In the genomic region with DNA sequence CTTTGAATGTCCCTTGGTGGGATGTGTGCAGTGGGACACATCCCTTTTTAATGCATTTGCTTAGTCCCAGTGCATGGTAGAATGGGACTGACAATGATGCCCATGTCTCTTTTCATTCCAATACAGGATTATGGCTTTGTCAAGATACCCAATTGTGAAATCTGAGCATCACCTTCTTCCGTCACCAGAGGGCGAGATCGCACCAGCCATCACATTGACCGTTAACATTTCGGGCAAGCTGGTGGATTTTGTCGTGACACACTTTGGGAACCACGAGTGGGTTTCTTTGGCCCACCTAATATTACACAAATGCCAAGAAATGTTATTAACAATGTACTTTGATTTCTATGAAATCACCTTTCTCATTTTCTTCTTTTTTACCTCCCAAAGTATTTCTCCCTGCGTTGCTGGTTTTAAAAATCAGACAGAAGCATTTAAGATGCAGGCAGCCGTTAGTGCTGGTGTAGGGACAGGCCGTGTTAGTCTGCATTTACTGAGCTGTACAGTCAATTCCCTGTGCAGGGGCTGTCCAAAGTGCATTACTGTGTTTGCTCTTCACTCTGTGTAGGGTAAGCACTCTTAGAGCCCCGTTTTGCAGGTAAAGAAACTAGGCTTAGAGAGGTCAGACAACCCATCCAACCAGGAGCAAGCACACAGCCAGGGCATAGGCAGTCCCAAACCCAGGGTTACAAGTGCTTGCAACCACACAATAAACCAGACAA, we compare ENCODE assay signal across 9 cellular contexts. TPM values are rescaled to one million over a fixed set of nuclear protein-coding genes. Genes with fewer than 3 reads are reported as not detected.
DNase-seq lines count a peak whose midpoint lies in the region; ATAC-seq and TF ChIP-seq lines count a peak whose summit lies in the region.
"Had no signal": no experiment of that assay in that cellular context is flagged by ENCODE, and none has a peak within 500 bp of the region (broad histone marks: within the 10 kb centered on the region; RNA-seq: fewer than 3 reads in every experiment).

No MANE protein-coding gene starts in this region.

- H3K27ac Mint-ChIP-seq in naive thymus-derived CD4-positive, alpha-beta T cell: peak overlapping the region in 1 of 9 donors; percentile 63

- no peak overlapping the region for H4K8ac ChIP-seq in mesenchymal stem cell (ENCODE audit: low read length)

- POLR2A ChIA-PET in naive thymus-derived CD4-positive, alpha-beta T cell (lab: Charles Lee): no interaction called here

- H3K4me1 ChIP-seq in naive thymus-derived CD4-positive, alpha-beta T cell (ENCODE audit: control insufficient read depth in 2 of 2, insufficient read depth in 2 of 2, low read length in 2 of 2): no peaks in the 10 kb centered on the region
- no peaks in the 10 kb centered on the region for H3K4me1 ChIP-seq in mesenchymal stem cell (ENCODE audit: control insufficient read depth, insufficient read depth, low read depth, low read length)
- no peaks in the 10 kb centered on the region for H3K4me1 ChIP-seq in sigmoid colon

- TF ChIP-seq EP300 in sigmoid colon (IDR thresholded peaks at IDR 0.05): no peak

- no peak overlapping the region for H3K18ac ChIP-seq in mesenchymal stem cell (ENCODE audit: low read depth in 1 of 2, low read length in 2 of 2)

- peaks cover 0 to 5% (median 0%) of the 10 kb centered on the region in 11 donors for H3K9me3 Mint-ChIP-seq in naive thymus-derived CD4-positive, alpha-beta T cell

- H3K4me2 ChIP-seq in mesenchymal stem cell (ENCODE audit: low read length, poor library complexity, severe bottlenecking): no peak overlapping the region

- no peak for ATAC-seq in naive thymus-derived CD4-positive, alpha-beta T cell

- H2BK12ac ChIP-seq in mesenchymal stem cell (ENCODE audit: low read length in 2 of 2): no peak overlapping the region

- no peaks in the 10 kb centered on the region for H3K36me3 Mint-ChIP-seq in naive thymus-derived CD4-positive, alpha-beta T cell

- H2BK5ac ChIP-seq in mesenchymal stem cell (ENCODE audit: low read depth, low read length, poor library complexity, severe bottlenecking): no peak overlapping the region

- H3K4ac ChIP-seq in mesenchymal stem cell (ENCODE audit: low read depth in 1 of 2, low read length in 2 of 2): no peak overlapping the region

- no peak overlapping the region for H3K14ac ChIP-seq in mesenchymal stem cell (ENCODE audit: low read length in 2 of 2)

- no peaks in the 10 kb centered on the region for H3K36me3 ChIP-seq in naive thymus-derived CD4-positive, alpha-beta T cell (ENCODE audit: control insufficient read depth in 2 of 3, insufficient read depth in 3 of 3, low read length in 3 of 3)
- H3K36me3 ChIP-seq in mesenchymal stem cell (ENCODE audit: control insufficient read depth in 1 of 2, insufficient read depth in 2 of 2, low read depth in 1 of 2, low read length in 2 of 2) (no peaks in the 10 kb centered on the region), sigmoid colon (no peaks in the 10 kb centered on the region)

- no peak overlapping the region for H2AK5ac ChIP-seq in mesenchymal stem cell (ENCODE audit: low read length, severe bottlenecking)

- H3K4me3 Mint-ChIP-seq in naive thymus-derived CD4-positive, alpha-beta T cell: no peak overlapping the region

- no peak overlapping the region for H3K23ac ChIP-seq in mesenchymal stem cell (ENCODE audit: low read length in 2 of 2)

- DNase-seq in Ammon's horn (ENCODE audit: low spot score) (peak; percentile 74), NCI-H748 treated with DMSO at 0.1 percent for 48 hours (lab: John Stamatoyannopoulos, UW) (peak; percentile 4), epithelial cell of proximal tubule (ENCODE audit: low read depth) (no peak), mesenchymal stem cell (no peak), T-helper 9 cell (no peak), sigmoid colon (no peak)
- DNase-seq in naive thymus-derived CD4-positive, alpha-beta T cell: no peak

- no peak for TF ChIP-seq POLR2A in sigmoid colon (IDR thresholded peaks at IDR 0.05)

- peaks cover 0 to 3% of the 10 kb centered on the region in 2 donors for H3K27me3 ChIP-seq in naive thymus-derived CD4-positive, alpha-beta T cell (ENCODE audit: control insufficient read depth in 2 of 2, insufficient read depth in 2 of 2, low read length in 2 of 2)
- H3K27me3 ChIP-seq in mesenchymal stem cell (ENCODE audit: control insufficient read depth in 1 of 2, insufficient read depth in 1 of 2, low read length in 2 of 2): peaks cover 0 to 5% of the 10 kb centered on the region in 2 experiments
- H3K27me3 ChIP-seq in sigmoid colon: no peaks in the 10 kb centered on the region

- peak; percentile 55; the same call in 1 of the 2 replicates for TF ChIP-seq CTCF in GM12875 (IDR thresholded peaks at IDR 0.05; ENCODE audit: borderline replicate concordance, insufficient read depth, low read depth, low read length)
- peak; percentile 80 for TF ChIP-seq CTCF in epithelial cell of proximal tubule (conservative IDR thresholded peaks at IDR 0.05; ENCODE audit: low read depth, low read length)
- TF ChIP-seq CTCF in sigmoid colon (IDR thresholded peaks at IDR 0.05): no peak

- no peak overlapping the region for H4K91ac ChIP-seq in mesenchymal stem cell (ENCODE audit: low read length)

- 58% methylated on average over 10 of the region's 11 CpGs for WGBS in mesenchymal stem cell
- 46 to 73% methylated on average over 11 of the region's 11 CpGs for WGBS in sigmoid colon, 2 donors

- H3K9me3 ChIP-seq in naive thymus-derived CD4-positive, alpha-beta T cell (ENCODE audit: control insufficient read depth in 2 of 3, low read length in 3 of 3): no peaks in the 10 kb centered on the region
- H3K9me3 ChIP-seq in mesenchymal stem cell (ENCODE audit: control insufficient read depth, low read length) (no peaks in the 10 kb centered on the region), sigmoid colon (peaks cover 0 to 2% (median under 1%) of the 10 kb centered on the region in 4 donors)

- no peak overlapping the region for H3K9ac ChIP-seq in mesenchymal stem cell (ENCODE audit: low read length)

- no peak overlapping the region for H2BK120ac ChIP-seq in mesenchymal stem cell (ENCODE audit: low read depth, low read length)

- no peak overlapping the region for H3K4me3 ChIP-seq in GM12875 (ENCODE audit: low read depth, low read length)
- no peak overlapping the region for H3K4me3 ChIP-seq in epithelial cell of proximal tubule (ENCODE audit: low read depth, low read length)
- H3K4me3 ChIP-seq in naive thymus-derived CD4-positive, alpha-beta T cell (ENCODE audit: low read length): no peak overlapping the region
- no peak overlapping the region for H3K4me3 ChIP-seq in mesenchymal stem cell (ENCODE audit: insufficient read depth in 1 of 2, low read depth in 1 of 2, low read length in 2 of 2)
- H3K4me3 ChIP-seq in sigmoid colon: no peak overlapping the region

- H2BK15ac ChIP-seq in mesenchymal stem cell (ENCODE audit: low read depth, poor library complexity, severe bottlenecking): no peak overlapping the region

- H3K4me1 Mint-ChIP-seq in naive thymus-derived CD4-positive, alpha-beta T cell: no peaks in the 10 kb centered on the region

- H3K27ac ChIP-seq in naive thymus-derived CD4-positive, alpha-beta T cell (ENCODE audit: low read depth, low read length): no peak overlapping the region
- H3K27ac ChIP-seq in mesenchymal stem cell (ENCODE audit: low read length, poor library complexity, severe bottlenecking) (no peak overlapping the region), sigmoid colon (no peak overlapping the region)

- H2AFZ ChIP-seq in mesenchymal stem cell (ENCODE audit: low read depth, low read length): no peak overlapping the region

- H3K27me3 Mint-ChIP-seq in naive thymus-derived CD4-positive, alpha-beta T cell: peaks cover 0 to 51% (median 40%) of the 10 kb centered on the region in 5 donors

- intact Hi-C loops in naive thymus-derived CD4-positive, alpha-beta T cell (cut with micrococcal nuclease): no loop called here
- intact Hi-C loops in sigmoid colon (cut with DNase I): no loop called here

- H3K79me1 ChIP-seq in mesenchymal stem cell (replicated peaks; ENCODE audit: low read length, poor library complexity, severe bottlenecking): no peaks in the 10 kb centered on the region

- CTCF ChIA-PET in naive thymus-derived CD4-positive, alpha-beta T cell (lab: Charles Lee): no interaction called here

RNA-seq across cellular contexts. Expression of a gene that starts 46.5 kb away (rescaled TPM):
- total RNA-seq in epithelial cell of proximal tubule (0.52 and 1.6 TPM in 2 replicates), sigmoid colon (not detected)
- total RNA-seq in naive thymus-derived CD4-positive, alpha-beta T cell: not detected
- not detected for polyA plus RNA-seq in naive thymus-derived CD4-positive, alpha-beta T cell
- polyA plus RNA-seq in mesenchymal stem cell (2013, experiment 1 of 2): not detected
- not detected for polyA plus RNA-seq in mesenchymal stem cell (2013, experiment 2 of 2)
- polyA plus RNA-seq in sigmoid colon: 1 to 10 TPM; 2.4 to 9.1 (median 4.6) TPM
- total RNA-seq: mononuclear cell had no signal

Comparison
In these comparisons a context has a peak if more than half of its experiments do, and no peak if none do; other contexts are left out.
1. DNase-seq: peak in Ammon's horn (single experiment) and NCI-H748 treated with DMSO at 0.1 percent for 48 hours (single experiment); none in epithelial cell of proximal tubule (single experiment), naive thymus-derived CD4-positive, alpha-beta T cell (0 of 9), mesenchymal stem cell (single experiment), T-helper 9 cell (single experiment) and sigmoid colon (single experiment).
2. CTCF ChIP-seq: peak in GM12875 (single experiment) and epithelial cell of proximal tubule (single experiment); none in sigmoid colon (0 of 4).